Comparison of ENCODE assay signal across 8 cellular contexts in genomic region chr3:105366302-105367062, GRCh38. TPM values are rescaled to one million over a fixed set of nuclear protein-coding genes. Genes with fewer than 3 reads are reported as not detected.
A peak's percentile ranks its signal among the peaks of the same experiment; 100 is the strongest.
DNase-seq lines count a peak whose midpoint lies in the region; TF ChIP-seq lines count a peak whose summit lies in the region.

Gene ALCAM, plus strand, starts transcription at chr3:105366909.

- no peaks in the 10 kb centered on the region for H3K79me2 ChIP-seq in mesendoderm (ENCODE audit: control insufficient read depth, insufficient read depth, low read length)

- no peak within 1 kb of the TSS for H2AK5ac ChIP-seq in mesendoderm (ENCODE audit: low read length)

- H3K23ac ChIP-seq in mesendoderm (ENCODE audit: low read length): peak within 1 kb of the TSS; percentile 49

- H3K4me2 ChIP-seq in mesendoderm (ENCODE audit: low read length): peak within 1 kb of the TSS; percentile 95

- H2BK15ac ChIP-seq in mesendoderm (replicated peaks; ENCODE audit: low read depth): peak within 1 kb of the TSS; percentile 8

- H3K9me3 Mint-ChIP-seq in endodermal cell: no peaks in the 10 kb centered on the region

- H3K27me3 ChIP-seq in endodermal cell (ENCODE audit: control insufficient read depth, insufficient read depth, low read length, poor library complexity, severe bottlenecking) (peaks cover 12% of the 10 kb centered on the region), mesendoderm (ENCODE audit: insufficient read depth, low read length, poor library complexity) (no peaks in the 10 kb centered on the region)

- peak; percentile 98 for DNase-seq in Caki2 (ENCODE audit: low read depth)
- peak; percentile 79 for DNase-seq in GM20000 (ENCODE audit: low spot score)
- DNase-seq in HS-5 (ENCODE audit: low read depth): peak; percentile 96
- DNase-seq in NOMO-1 treated with DMSO at 0.1 percent for 48 hours (lab: John Stamatoyannopoulos, UW; ENCODE audit: unreplicated experiment): peak; percentile 93
- DNase-seq in activated CD8-positive, alpha-beta memory T cell treated with anti-CD3 and anti-CD28 coated beads for 48 hours (ENCODE audit: low read depth in 2 of 3, low spot score in 2 of 3): peak; percentile 64 to 70 (median 67)
- peak; percentile 99 for DNase-seq in endodermal cell
- DNase-seq in mesendoderm: peak; percentile 99
- DNase-seq in stimulated activated CD8-positive, alpha-beta memory T cell treated with anti-CD3 and anti-CD28 coated beads, Interleukin-15, amount 100 ng/mL, for 24 hours (ENCODE audit: low read depth): peak; percentile 62

- peak within 1 kb of the TSS; percentile 72 for H3K4me3 Mint-ChIP-seq in endodermal cell

- in situ Hi-C loops in Caki2 (cut with HindIII; ENCODE audit: low pct_unique_long_range_greater_than_20kb, low sequenced_read_pairs): no loop called here

- H2BK5ac ChIP-seq in mesendoderm (ENCODE audit: low read length): peak within 1 kb of the TSS; percentile 39

- no peaks in the 10 kb centered on the region for H3K4me1 ChIP-seq in endodermal cell (ENCODE audit: control insufficient read depth, insufficient read depth, low read length)
- no peaks in the 10 kb centered on the region for H3K4me1 ChIP-seq in mesendoderm (ENCODE audit: control insufficient read depth, low read depth, low read length)

- peaks cover 13% of the 10 kb centered on the region for H3K4me1 Mint-ChIP-seq in endodermal cell

- H3K4me3 ChIP-seq in endodermal cell (ENCODE audit: low read length): peak within 1 kb of the TSS; percentile 91
- H3K4me3 ChIP-seq in mesendoderm (ENCODE audit: low read length): peak within 1 kb of the TSS; percentile 58

- peak within 1 kb of the TSS; percentile 67 for H3K9ac ChIP-seq in endodermal cell (ENCODE audit: extremely low read depth, low read length, poor library complexity, severe bottlenecking)
- peak within 1 kb of the TSS; percentile 76 for H3K9ac ChIP-seq in mesendoderm (ENCODE audit: low read length)

- no peaks in the 10 kb centered on the region for H3K9me3 ChIP-seq in endodermal cell (ENCODE audit: control insufficient read depth, low read length)

- H3K27ac ChIP-seq in endodermal cell (ENCODE audit: low read depth, low read length) (no peak within 1 kb of the TSS), mesendoderm (ENCODE audit: low read depth, low read length) (peak within 1 kb of the TSS; percentile 50)

- no peaks in the 10 kb centered on the region for H3K79me1 ChIP-seq in mesendoderm (ENCODE audit: low read length)

- peak within 1 kb of the TSS; percentile 89 for H3K56ac ChIP-seq in mesendoderm (ENCODE audit: low read length)

- TF ChIP-seq CTCF in GM20000 (IDR thresholded peaks at IDR 0.05; ENCODE audit: extremely low read depth, missing control alignments): peak; percentile 47
- peak; percentile 65 for TF ChIP-seq CTCF in endodermal cell (conservative IDR thresholded peaks at IDR 0.05)

- peaks cover 48% of the 10 kb centered on the region for H3K27me3 Mint-ChIP-seq in endodermal cell (ENCODE audit: insufficient read depth)

- H3K27ac Mint-ChIP-seq in endodermal cell: peak within 1 kb of the TSS; percentile 84

- whole genome bisulfite sequencing in endodermal cell (ENCODE audit: insufficient coverage in 1 of 2, insufficient read length in 1 of 2), 2 experiments: 0% methylated on average over 3 to 48 of the region's 48 CpGs
- no CpG with 5 or more reads among the region's 48 CpGs for WGBS in mesendoderm (ENCODE audit: extremely low coverage, insufficient coverage, low lambda C conversion rate)

- no peak within 1 kb of the TSS for H2BK120ac ChIP-seq in mesendoderm (ENCODE audit: low read depth, low read length)

- no peak within 1 kb of the TSS for H4K8ac ChIP-seq in mesendoderm (ENCODE audit: low read depth, low read length)

- no peaks in the 10 kb centered on the region for H3K36me3 Mint-ChIP-seq in endodermal cell (ENCODE audit: low read depth)

- no peak within 1 kb of the TSS for H4K5ac ChIP-seq in mesendoderm (ENCODE audit: low read length)

- H3K18ac ChIP-seq in mesendoderm (ENCODE audit: low read length): peak within 1 kb of the TSS; percentile 80

- no peak within 1 kb of the TSS for H3K4ac ChIP-seq in mesendoderm (ENCODE audit: low read depth, low read length)

- H3K36me3 ChIP-seq in endodermal cell (ENCODE audit: control insufficient read depth, insufficient read depth, low read length) (no peaks in the 10 kb centered on the region), mesendoderm (ENCODE audit: control insufficient read depth, insufficient read depth, low read length) (no peaks in the 10 kb centered on the region)

RNA-seq across cellular contexts. Expression of gene ALCAM, which starts in this region (rescaled TPM):
- 46.9 and 49.9 TPM in 2 replicates for total RNA-seq in Caki2 (2014; rRNA removed; shearing (Covaris generic); ENCODE audit: low replicate concordance)
- 10 to 100 TPM; 19.3 to 36.5 TPM for total RNA-seq in endodermal cell
- 29.6 TPM for polyA plus RNA-seq in endodermal cell (2013, experiment 1 of 2)
- 33.7 TPM for polyA plus RNA-seq in endodermal cell (2013, experiment 2 of 2)
- polyA plus RNA-seq in mesendoderm (2013, experiment 1 of 2): 9.0 TPM
- polyA plus RNA-seq in mesendoderm (2013, experiment 2 of 2): 9.3 TPM
